ENCODE assay signal across 12 cellular contexts in genomic region chr1:185644531-185644930, GRCh38.
DNase-seq lines count a peak whose midpoint lies in the region; ATAC-seq lines count a peak whose summit lies in the region.
"Had no signal": no experiment of that assay in that cellular context is flagged by ENCODE, and none has a peak within 500 bp of the region (broad histone marks: within the 10 kb centered on the region; RNA-seq: fewer than 3 reads in every experiment).

No MANE protein-coding gene starts in this region.

- intact Hi-C loops in sciatic nerve (cut with DNase I) = no loop called here

- no peak for ATAC-seq in HG02610 (IDR thresholded peaks at IDR 0.05; ENCODE audit: unreplicated experiment)
- ATAC-seq in HG02840 (IDR thresholded peaks at IDR 0.05; ENCODE audit: low FRiP score, unreplicated experiment) = no peak
- no peak for ATAC-seq in sciatic nerve

- peak overlapping the region; percentile 94 for H3K27ac ChIP-seq in SK-N-MC

- peak overlapping the region; percentile 72; the same call in 1 of the 2 replicates for H3K4me3 ChIP-seq in SK-N-MC
- H3K4me3 ChIP-seq: hepatocyte had no signal

- no peak overlapping the region for H3K9ac ChIP-seq in SK-N-MC (ENCODE audit: insufficient read length)

- peak; percentile 13 for DNase-seq in NK-92 treated with Interleukin-12 subunit alpha and Interleukin-12 subunit beta, amount 100 ng/mL, for 24 hours (lab: John Stamatoyannopoulos, UW)
- no peak for DNase-seq in NK-92 (lab: John Stamatoyannopoulos, UW; ENCODE audit: unreplicated experiment)
- peak; percentile 48 for DNase-seq in ELR (ENCODE audit: low read depth)
- no peak for DNase-seq in SK-N-MC (ENCODE audit: low read depth, low spot score)
- DNase-seq in kidney tubule cell (ENCODE audit: low spot score) = peak; percentile 63
- DNase-seq in sciatic nerve (ENCODE audit: low spot score) = no peak
- DNase-seq: 8988T, NCI-H146, NCI-H748 treated with DMSO at 0.1 percent for 48 hours had no signal

- peaks cover 7% of the 10 kb centered on the region; the same call in 1 of the 2 replicates for H3K9me3 ChIP-seq in SK-N-MC (ENCODE audit: low read depth, low read length)

- peaks cover 4% of the 10 kb centered on the region for H3K36me3 ChIP-seq in SK-N-MC (ENCODE audit: insufficient read depth, low read length)

Comparison
In these comparisons a context has a peak if more than half of its experiments do, and no peak if none do; other contexts are left out.
1. DNase-seq: peak in NK-92 treated with Interleukin-12 subunit alpha and Interleukin-12 subunit beta, amount 100 ng/mL, for 24 hours (single experiment), ELR (single experiment) and kidney tubule cell (single experiment); none in NK-92 (single experiment), SK-N-MC (single experiment) and sciatic nerve (single experiment).